Comparison of ENCODE assay signal across 22 cellular contexts in the genomic region with DNA sequence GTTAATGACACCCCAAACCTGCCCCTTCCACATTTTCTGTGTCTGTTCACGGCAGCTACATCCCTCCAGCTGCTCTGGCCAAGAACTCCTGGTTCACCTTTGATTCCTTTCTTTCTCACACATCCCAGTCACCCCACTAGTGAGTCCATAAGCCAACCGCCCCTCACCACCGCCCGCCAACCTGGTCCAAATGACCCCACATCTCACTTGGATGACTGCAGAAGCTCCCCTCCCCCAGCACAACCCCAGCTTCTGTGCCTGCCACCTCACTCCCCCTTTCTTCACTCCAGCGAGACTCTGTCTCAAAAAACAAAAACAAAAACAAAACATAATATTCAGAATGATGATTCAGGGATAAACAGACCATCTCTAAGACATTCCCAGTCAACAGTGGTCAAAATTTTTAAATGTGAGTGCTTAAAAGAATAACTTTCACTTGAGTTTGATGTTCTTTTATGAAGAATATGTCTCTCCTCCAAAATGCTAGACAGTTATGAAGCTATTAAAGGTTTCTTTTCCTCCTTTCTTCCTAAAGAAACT. TPM values are rescaled to one million over a fixed set of nuclear protein-coding genes. Genes with fewer than 3 reads are reported as not detected.
DNase-seq lines count a peak whose midpoint lies in the region; ATAC-seq, FAIRE-seq and TF ChIP-seq lines count a peak whose summit lies in the region.
"Had no signal": no experiment of that assay in that cellular context is flagged by ENCODE, and none has a peak within 500 bp of the region (broad histone marks: within the 10 kb centered on the region; RNA-seq: fewer than 3 reads in every experiment).

No MANE protein-coding gene starts in this region.

- TF ChIP-seq CTCF in A549 (IDR thresholded peaks at IDR 0.05), result no peak
- TF ChIP-seq CTCF in endothelial cell of umbilical vein (IDR thresholded peaks at IDR 0.05; ENCODE audit: extremely low read depth in 1 of 2, insufficient read depth in 1 of 2, low read depth in 1 of 2, low read length in 2 of 2), result no peak
- no peak for TF ChIP-seq CTCF in HepG2 (CRISPR knock-in tag; IDR thresholded peaks at IDR 0.05)

- TF ChIP-seq EP300 in A549 (IDR thresholded peaks at IDR 0.05) (no peak), HepG2 (IDR thresholded peaks at IDR 0.05; ENCODE audit: low read depth in 2 of 2, low read length in 2 of 2) (no peak), HepG2 (CRISPR knock-in tag; IDR thresholded peaks at IDR 0.05; ENCODE audit: borderline replicate concordance) (no peak)

- H3K9me3 ChIP-seq in A549, result no peaks in the 10 kb centered on the region
- H3K9me3 ChIP-seq in endothelial cell of umbilical vein (replicated peaks; ENCODE audit: control insufficient read depth, insufficient read depth, low read length), result no peaks in the 10 kb centered on the region
- H3K9me3 ChIP-seq in HepG2 (ENCODE audit: low read length), result no peaks in the 10 kb centered on the region
- H3K9me3 ChIP-seq: BLaER1, HAP-1 had no signal

- H4K20me1 ChIP-seq in endothelial cell of umbilical vein (replicated peaks; ENCODE audit: control insufficient read depth, extremely low read depth, insufficient read depth, low read length) (no peaks in the 10 kb centered on the region), HepG2 (ENCODE audit: insufficient read depth, low read length) (no peaks in the 10 kb centered on the region)

- H3K9me1 ChIP-seq in endothelial cell of umbilical vein (replicated peaks; ENCODE audit: control insufficient read depth, extremely low read depth, insufficient read depth, low read length), result no peaks in the 10 kb centered on the region

- H3K36me3 ChIP-seq in endothelial cell of umbilical vein (ENCODE audit: control insufficient read depth in 2 of 2, extremely low read depth in 1 of 2, insufficient read depth in 2 of 2, low read length in 2 of 2), result no peaks in the 10 kb centered on the region
- H3K36me3 ChIP-seq in HepG2 (replicated peaks in 1 of 2; ENCODE audit: control insufficient read depth in 1 of 2, insufficient read depth in 2 of 2, low read length in 2 of 2), result no peaks in the 10 kb centered on the region
- H3K36me3 ChIP-seq: BLaER1, HAP-1 had no signal

- CTCF ChIA-PET in A549 (lab: Yijun Ruan, JAX), result interaction anchor here (0.7 to 27.5 kb wide), 8 partner anchors 14 to 357 kb away, joined by 3 to 612 read pairs (median 4); no protein-coding TSS in a partner anchor
- CTCF ChIA-PET in endothelial cell of umbilical vein (lab: Charles Lee), result interaction anchor here (1.4 to 11.8 kb wide), 3 partner anchors 13 to 358 kb away, joined by 3 to 565 read pairs (median 485); no protein-coding TSS in a partner anchor
- CTCF ChIA-PET in HepG2 (lab: Yijun Ruan, JAX; ENCODE audit: low intra/inter-chr PET ratio, low total read pairs), result no interaction called here

- H3K4me3 Mint-ChIP-seq in effector memory CD8-positive, alpha-beta T cell, result no peak overlapping the region
- H3K4me3 Mint-ChIP-seq: CD8-positive, alpha-beta T cell had no signal

- H3K9ac ChIP-seq in endothelial cell of umbilical vein (replicated peaks; ENCODE audit: extremely low read depth, insufficient read depth, low read length) (no peak overlapping the region), HepG2 (ENCODE audit: insufficient read depth, low read depth, low read length) (no peak overlapping the region)
- H3K9ac ChIP-seq: BLaER1, GM23248 had no signal

- in situ Hi-C loops in HepG2 (cut with HindIII; ENCODE audit: extremely low pct_ligation_motif_present, low pct_unique_long_range_greater_than_20kb), result loop anchor here (5.0 kb wide), 1 partner anchor 40 kb away; no protein-coding TSS in a partner anchor

- ATAC-seq in A549 (no peak), HepG2 (no peak)
- no peak for ATAC-seq in effector memory CD8-positive, alpha-beta T cell (replicated peaks)
- ATAC-seq: CD8-positive, alpha-beta T cell had no signal

- H3K4me1 Mint-ChIP-seq in effector memory CD8-positive, alpha-beta T cell (ENCODE audit: low read depth in 2 of 2), result peaks cover 19 to 20% of the 10 kb centered on the region in 2 donors

- H3K9me3 Mint-ChIP-seq in effector memory CD8-positive, alpha-beta T cell, result no peaks in the 10 kb centered on the region
- H3K9me3 Mint-ChIP-seq: CD8-positive, alpha-beta T cell; IgD-negative memory B cell had no signal

- H3K27me3 Mint-ChIP-seq in effector memory CD8-positive, alpha-beta T cell, result peaks cover 68 to 89% of the 10 kb centered on the region in 2 donors

- intact Hi-C loops in endothelial cell of umbilical vein (cut with micrococcal nuclease), result no loop called here
- intact Hi-C loops in HepG2 (cut with micrococcal nuclease; ENCODE audit: unreplicated experiment), result no loop called here
- intact Hi-C loops in posterior vena cava (cut with DNase I), result loop anchor here in 1 of 2 donors (10.0 kb wide), 1 partner anchor 358 kb away; no protein-coding TSS in a partner anchor

- BruUV-seq in endothelial cell of umbilical vein (replicated peaks; lab: Mats Ljungman, UMichigan), result no TSS peak
- BruUV-seq in HepG2 (replicated peaks; lab: Mats Ljungman, UMichigan), result no TSS peak

- H2AFZ ChIP-seq in endothelial cell of umbilical vein (ENCODE audit: low read depth, low read length), result no peak overlapping the region
- H2AFZ ChIP-seq in HepG2 (ENCODE audit: low read length), result no peak overlapping the region
- H2AFZ ChIP-seq: GM23248 had no signal

- DNase-seq in A549 (ENCODE audit: low read depth in 1 of 2, low spot score in 1 of 2), result no peak
- no peak for DNase-seq in endothelial cell of umbilical vein (ENCODE audit: low read depth, low spot score)
- DNase-seq in HepG2 (ENCODE audit: low spot score), result no peak
- peak; percentile 57 for DNase-seq in posterior vena cava (ENCODE audit: low spot score)
- no peak for DNase-seq in KG1 (lab: John Stamatoyannopoulos, UW)
- DNase-seq in effector memory CD8-positive, alpha-beta T cell, result no peak
- no peak for DNase-seq in retina
- DNase-seq in dermis blood vessel endothelial cell, result no peak
- DNase-seq: CD8-positive, alpha-beta T cell; COR-L47; DMS 273 treated with DMSO at 0.1 percent for 48 hours; DMS53; DND-41; EL; GM23248 had no signal

- POLR2A ChIA-PET in A549 (lab: Yijun Ruan, JAX) (no interaction called here), endothelial cell of umbilical vein (lab: Charles Lee) (no interaction called here), HepG2 (lab: Yijun Ruan, JAX) (no interaction called here)

- dilution Hi-C loops in endothelial cell of umbilical vein (cut with MboI; ENCODE audit: extremely low pct_ligation_motif_present, low sequenced_read_pairs), result no loop called here

- 81% methylated on average over 5 of the region's 5 CpGs for WGBS in A549 (ENCODE audit: missing lambda C conversion rate)
- 61% methylated on average over 5 of the region's 5 CpGs for WGBS in HepG2 (ENCODE audit: low lambda C conversion rate)

- H3K79me2 ChIP-seq in endothelial cell of umbilical vein (ENCODE audit: control insufficient read depth, insufficient read depth, low read length) (no peaks in the 10 kb centered on the region), HepG2 (ENCODE audit: insufficient read depth, low read length) (no peaks in the 10 kb centered on the region)

- FAIRE-seq in A549 (lab: Jason Lieb, UNC) (no peak), endothelial cell of umbilical vein (lab: Jason Lieb, UNC) (no peak), HepG2 (lab: Jason Lieb, UNC) (no peak)
- FAIRE-seq: GM12891 had no signal

- H3K27ac ChIP-seq in A549 (no peak overlapping the region), endothelial cell of umbilical vein (ENCODE audit: insufficient read depth, low read depth, low read length) (no peak overlapping the region), HepG2 (ENCODE audit: extremely low read length, insufficient read depth, low read length) (no peak overlapping the region)
- H3K27ac ChIP-seq: 22Rv1, BLaER1, GM23248 had no signal

- peaks cover 13% of the 10 kb centered on the region for H3K36me3 Mint-ChIP-seq in effector memory CD8-positive, alpha-beta T cell (ENCODE audit: insufficient read depth)
- H3K36me3 Mint-ChIP-seq: CD8-positive, alpha-beta T cell; IgD-negative memory B cell had no signal

- H3K27ac Mint-ChIP-seq in effector memory CD8-positive, alpha-beta T cell, result no peak overlapping the region
- H3K27ac Mint-ChIP-seq: CD8-positive, alpha-beta T cell had no signal

- TF ChIP-seq RAD21 in A549 (conservative IDR thresholded peaks at IDR 0.05 in 1 of 2, IDR thresholded peaks at IDR 0.05 in 1 of 2), result no peak
- TF ChIP-seq RAD21 in HepG2 (CRISPR knock-in tag; IDR thresholded peaks at IDR 0.05), result no peak

- peaks cover 7% of the 10 kb centered on the region; the same call in 1 of the 3 replicates for H3K4me1 ChIP-seq in A549
- no peaks in the 10 kb centered on the region for H3K4me1 ChIP-seq in endothelial cell of umbilical vein (ENCODE audit: control insufficient read depth, extremely low read depth, insufficient read depth, low read length)
- peaks cover 21% of the 10 kb centered on the region for H3K4me1 ChIP-seq in HepG2 (ENCODE audit: insufficient read depth, low read length)
- H3K4me1 ChIP-seq: HAP-1 had no signal

- H3K4me2 ChIP-seq in A549, result no peak overlapping the region
- no peak overlapping the region for H3K4me2 ChIP-seq in endothelial cell of umbilical vein (ENCODE audit: insufficient read depth, low read length)
- no peak overlapping the region for H3K4me2 ChIP-seq in HepG2 (ENCODE audit: low read depth, low read length)
- H3K4me2 ChIP-seq: BLaER1 had no signal

- H3K27me3 ChIP-seq in endothelial cell of umbilical vein (ENCODE audit: control insufficient read depth in 2 of 2, insufficient read depth in 2 of 2, low read length in 2 of 2) (peaks cover 36 to 41% of the 10 kb centered on the region in 2 experiments), HepG2 (ENCODE audit: control insufficient read depth in 1 of 2, insufficient read depth in 2 of 2, low read length in 2 of 2) (peaks cover 13 to 76% of the 10 kb centered on the region in 2 experiments; a peak in 4 of 5 replicates)

- no peak overlapping the region for H3K4me3 ChIP-seq in A549
- H3K4me3 ChIP-seq in endothelial cell of umbilical vein (replicated peaks in 1 of 3; ENCODE audit: insufficient read depth in 1 of 3, low read depth in 1 of 3, low read length in 3 of 3), result no peak overlapping the region
- H3K4me3 ChIP-seq in HepG2 (replicated peaks in 1 of 3; ENCODE audit: insufficient read depth in 1 of 3, low read depth in 2 of 3, low read length in 3 of 3), result no peak overlapping the region
- H3K4me3 ChIP-seq: BLaER1, GM23248, HAP-1 had no signal

- TF ChIP-seq POLR2A in A549 (IDR thresholded peaks at IDR 0.05; ENCODE audit: low read length), result no peak
- no peak for TF ChIP-seq POLR2A in endothelial cell of umbilical vein (IDR thresholded peaks at IDR 0.05; ENCODE audit: low read depth, low read length)
- TF ChIP-seq POLR2A in HepG2 (IDR thresholded peaks at IDR 0.05; ENCODE audit: insufficient read depth in 1 of 2, low read depth in 2 of 2, low read length in 2 of 2), result no peak

RNA-seq across cellular contexts. Expression of a gene that starts 3.2 kb away (rescaled TPM):
- polyA plus RNA-seq in A549 (2011; rRNA removed) (0.53 and 0.68 TPM in 2 replicates), A549 (2017; fragmentation: RNase III; extraction: RNeasy Plus Mini Kit Qiagen cat#74134 plus additional on column Dnase treatment) (0.64 to 1.2 TPM (median 1.1 TPM) in 3 replicates), endothelial cell of umbilical vein (0.03 TPM in 1 of 2 replicates, not detected in the other), HepG2 (2011; rRNA removed) (0.04 TPM in 2 replicates)
- polyA plus RNA-seq in A549 (2012; cell fraction: cytosol; rRNA removed), result 0.41 and 0.87 TPM in 2 replicates
- polyA plus RNA-seq in A549 (2012; cell fraction: nucleus; rRNA removed), result 0.48 and 0.71 TPM in 2 replicates
- 0.17 and 1.2 TPM in 2 replicates for polyA minus RNA-seq in A549 (2011; rRNA and poly(A)+ RNA removed)
- total RNA-seq in endothelial cell of umbilical vein (0.25 TPM in 1 of 2 replicates, not detected in the other), HepG2 (2016; rRNA removed; fragmentation: Illumina TruSeq; extraction: Trizol) (not detected in 2 replicates), posterior vena cava (1 to 10 TPM; 3.0 to 9.1 TPM), dermis blood vessel endothelial cell (0.74 and 1.2 TPM in 2 replicates)
- polyA plus RNA-seq in endothelial cell of umbilical vein (2011; cell fraction: cytosol; rRNA removed), result 0.01 and 0.03 TPM in 2 replicates
- 0.04 TPM in 1 of 2 replicates, not detected in the other for polyA plus RNA-seq in endothelial cell of umbilical vein (2011; cell fraction: nucleus; rRNA removed)
- 0.08 TPM in 1 of 2 replicates, not detected in the other for polyA plus RNA-seq in endothelial cell of umbilical vein (2012)
- not detected in 2 replicates for polyA minus RNA-seq in endothelial cell of umbilical vein
- not detected for polyA minus RNA-seq in endothelial cell of umbilical vein (2011; cell fraction: cytosol; rRNA and poly(A)+ RNA removed)
- polyA minus RNA-seq in endothelial cell of umbilical vein (2011; cell fraction: nucleus; rRNA and poly(A)+ RNA removed), result not detected in 2 replicates
- total RNA-seq in HepG2 (2016; cell fraction: cytosol; rRNA removed; fragmentation: Illumina TruSeq; extraction: Trizol; ENCODE audit: low read depth), result 0.09 TPM in 1 of 2 replicates, not detected in the other
- not detected in 2 replicates for total RNA-seq in HepG2 (2016; cell fraction: insoluble cytoplasmic fraction; rRNA removed; fragmentation: Illumina TruSeq; extraction: Trizol)
- total RNA-seq in HepG2 (2016; cell fraction: membrane; rRNA removed; fragmentation: Illumina TruSeq; extraction: Trizol), result 0.14 TPM in 1 of 2 replicates, not detected in the other
- total RNA-seq in HepG2 (2016; cell fraction: nucleus; rRNA removed; fragmentation: Illumina TruSeq; extraction: Trizol), result not detected in 2 replicates
- 0.04 and 0.12 TPM in 2 replicates for polyA plus RNA-seq in HepG2 (2011; cell fraction: cytosol; rRNA removed)
- polyA plus RNA-seq in HepG2 (2011; cell fraction: nucleus; rRNA removed), result 0.03 TPM in 1 of 2 replicates, not detected in the other
- 0.13 TPM in 1 of 2 replicates, not detected in the other for polyA plus RNA-seq in HepG2 (2012)
- not detected in 2 replicates for polyA plus RNA-seq in HepG2 (2016; cell fraction: cytosol; fragmentation: Illumina TruSeq; extraction: Trizol; ENCODE audit: low read depth)
- polyA plus RNA-seq in HepG2 (2016; cell fraction: insoluble cytoplasmic fraction; fragmentation: Illumina TruSeq; extraction: Trizol; ENCODE audit: low read depth), result not detected in 2 replicates
- not detected in 2 replicates for polyA plus RNA-seq in HepG2 (2016; cell fraction: membrane; fragmentation: Illumina TruSeq; extraction: Trizol; ENCODE audit: low read depth)
- polyA plus RNA-seq in HepG2 (2016; cell fraction: nucleus; fragmentation: Illumina TruSeq; extraction: Trizol; ENCODE audit: insufficient read depth, low read depth), result not detected in 2 replicates
- polyA minus RNA-seq in HepG2 (2011; rRNA and poly(A)+ RNA removed; ENCODE audit: low replicate concordance), result 0.16 TPM in 1 of 2 replicates, not detected in the other
- not detected in 2 replicates for polyA minus RNA-seq in HepG2 (2011; cell fraction: cytosol; rRNA and poly(A)+ RNA removed)
- polyA minus RNA-seq in HepG2 (2011; cell fraction: nucleus; rRNA and poly(A)+ RNA removed), result not detected in 2 replicates
- total RNA-seq: A673; CD8-positive, alpha-beta T cell; HT-29 had no signal
- polyA plus RNA-seq: IgD-negative memory B cell had no signal

RNA-seq across cellular contexts. Expression of a gene that starts 33.7 kb away (rescaled TPM):
- polyA plus RNA-seq in A549 (2011; rRNA removed) (8.2 and 10.0 TPM in 2 replicates), A549 (2017; fragmentation: RNase III; extraction: RNeasy Plus Mini Kit Qiagen cat#74134 plus additional on column Dnase treatment) (2.4 to 3.0 TPM (median 2.8 TPM) in 3 replicates), endothelial cell of umbilical vein (10.2 and 10.5 TPM in 2 replicates), HepG2 (2011; rRNA removed) (11.8 and 16.9 TPM in 2 replicates)
- 6.4 and 7.0 TPM in 2 replicates for polyA plus RNA-seq in A549 (2012; cell fraction: cytosol; rRNA removed)
- polyA plus RNA-seq in A549 (2012; cell fraction: nucleus; rRNA removed), result 7.4 and 8.3 TPM in 2 replicates
- 13.2 and 22.4 TPM in 2 replicates for polyA minus RNA-seq in A549 (2011; rRNA and poly(A)+ RNA removed)
- total RNA-seq in endothelial cell of umbilical vein (11.0 and 11.3 TPM in 2 replicates), HepG2 (2016; rRNA removed; fragmentation: Illumina TruSeq; extraction: Trizol) (2.5 and 3.1 TPM in 2 replicates), posterior vena cava (10 to 100 TPM; 25.0 to 55.4 TPM), dermis blood vessel endothelial cell (7.6 and 11.6 TPM in 2 replicates)
- polyA plus RNA-seq in endothelial cell of umbilical vein (2011; cell fraction: cytosol; rRNA removed), result 8.7 and 9.3 TPM in 2 replicates
- polyA plus RNA-seq in endothelial cell of umbilical vein (2011; cell fraction: nucleus; rRNA removed), result 11.0 and 12.5 TPM in 2 replicates
- polyA plus RNA-seq in endothelial cell of umbilical vein (2012), result 4.2 and 5.3 TPM in 2 replicates
- 22.9 and 28.0 TPM in 2 replicates for polyA minus RNA-seq in endothelial cell of umbilical vein
- polyA minus RNA-seq in endothelial cell of umbilical vein (2011; cell fraction: cytosol; rRNA and poly(A)+ RNA removed), result 23.4 TPM
- 8.2 and 10.0 TPM in 2 replicates for polyA minus RNA-seq in endothelial cell of umbilical vein (2011; cell fraction: nucleus; rRNA and poly(A)+ RNA removed)
- 0.53 and 0.71 TPM in 2 replicates for total RNA-seq in HepG2 (2016; cell fraction: cytosol; rRNA removed; fragmentation: Illumina TruSeq; extraction: Trizol; ENCODE audit: low read depth)
- total RNA-seq in HepG2 (2016; cell fraction: insoluble cytoplasmic fraction; rRNA removed; fragmentation: Illumina TruSeq; extraction: Trizol), result 2.6 and 2.9 TPM in 2 replicates
- total RNA-seq in HepG2 (2016; cell fraction: membrane; rRNA removed; fragmentation: Illumina TruSeq; extraction: Trizol), result 3.0 and 3.1 TPM in 2 replicates
- 2.7 and 3.1 TPM in 2 replicates for total RNA-seq in HepG2 (2016; cell fraction: nucleus; rRNA removed; fragmentation: Illumina TruSeq; extraction: Trizol)
- 5.0 and 9.2 TPM in 2 replicates for polyA plus RNA-seq in HepG2 (2011; cell fraction: cytosol; rRNA removed)
- 5.8 and 9.5 TPM in 2 replicates for polyA plus RNA-seq in HepG2 (2011; cell fraction: nucleus; rRNA removed)
- polyA plus RNA-seq in HepG2 (2012), result 8.7 and 11.2 TPM in 2 replicates
- 0.48 and 0.57 TPM in 2 replicates for polyA plus RNA-seq in HepG2 (2016; cell fraction: cytosol; fragmentation: Illumina TruSeq; extraction: Trizol; ENCODE audit: low read depth)
- 2.9 and 3.2 TPM in 2 replicates for polyA plus RNA-seq in HepG2 (2016; cell fraction: insoluble cytoplasmic fraction; fragmentation: Illumina TruSeq; extraction: Trizol; ENCODE audit: low read depth)
- 1.8 and 2.0 TPM in 2 replicates for polyA plus RNA-seq in HepG2 (2016; cell fraction: membrane; fragmentation: Illumina TruSeq; extraction: Trizol; ENCODE audit: low read depth)
- polyA plus RNA-seq in HepG2 (2016; cell fraction: nucleus; fragmentation: Illumina TruSeq; extraction: Trizol; ENCODE audit: insufficient read depth, low read depth), result 4.8 and 5.6 TPM in 2 replicates
- polyA minus RNA-seq in HepG2 (2011; rRNA and poly(A)+ RNA removed; ENCODE audit: low replicate concordance), result 22.9 and 78.5 TPM in 2 replicates
- 5.3 and 10.4 TPM in 2 replicates for polyA minus RNA-seq in HepG2 (2011; cell fraction: cytosol; rRNA and poly(A)+ RNA removed)
- 7.1 and 10.8 TPM in 2 replicates for polyA minus RNA-seq in HepG2 (2011; cell fraction: nucleus; rRNA and poly(A)+ RNA removed)

RNA-seq across cellular contexts. Expression of a gene that starts 45.5 kb away (rescaled TPM):
- polyA plus RNA-seq in A549 (2011; rRNA removed) (65.1 and 84.4 TPM in 2 replicates), A549 (2017; fragmentation: RNase III; extraction: RNeasy Plus Mini Kit Qiagen cat#74134 plus additional on column Dnase treatment) (111 to 150 TPM (median 121 TPM) in 3 replicates), endothelial cell of umbilical vein (40.9 and 58.0 TPM in 2 replicates), HepG2 (2011; rRNA removed) (15.2 and 31.3 TPM in 2 replicates)
- 199 and 238 TPM in 2 replicates for polyA plus RNA-seq in A549 (2012; cell fraction: cytosol; rRNA removed)
- 130 and 275 TPM in 2 replicates for polyA plus RNA-seq in A549 (2012; cell fraction: nucleus; rRNA removed)
- 37.3 and 46.5 TPM in 2 replicates for polyA minus RNA-seq in A549 (2011; rRNA and poly(A)+ RNA removed)
- total RNA-seq in endothelial cell of umbilical vein (220 and 246 TPM in 2 replicates), HepG2 (2016; rRNA removed; fragmentation: Illumina TruSeq; extraction: Trizol) (150 and 191 TPM in 2 replicates), posterior vena cava (1 to 10 TPM in 1 of 2 donors, under 1 TPM in 1; 0.67 to 1.5 TPM), dermis blood vessel endothelial cell (19.9 and 90.8 TPM in 2 replicates)
- 64.3 and 82.1 TPM in 2 replicates for polyA plus RNA-seq in endothelial cell of umbilical vein (2011; cell fraction: cytosol; rRNA removed)
- polyA plus RNA-seq in endothelial cell of umbilical vein (2011; cell fraction: nucleus; rRNA removed), result 66.4 and 74.8 TPM in 2 replicates
- polyA plus RNA-seq in endothelial cell of umbilical vein (2012), result 94.1 and 188 TPM in 2 replicates
- polyA minus RNA-seq in endothelial cell of umbilical vein, result 65.3 and 69.9 TPM in 2 replicates
- 124 TPM for polyA minus RNA-seq in endothelial cell of umbilical vein (2011; cell fraction: cytosol; rRNA and poly(A)+ RNA removed)
- 65.7 and 66.2 TPM in 2 replicates for polyA minus RNA-seq in endothelial cell of umbilical vein (2011; cell fraction: nucleus; rRNA and poly(A)+ RNA removed)
- total RNA-seq in HepG2 (2016; cell fraction: cytosol; rRNA removed; fragmentation: Illumina TruSeq; extraction: Trizol; ENCODE audit: low read depth), result 37.8 and 48.5 TPM in 2 replicates
- 147 and 157 TPM in 2 replicates for total RNA-seq in HepG2 (2016; cell fraction: insoluble cytoplasmic fraction; rRNA removed; fragmentation: Illumina TruSeq; extraction: Trizol)
- total RNA-seq in HepG2 (2016; cell fraction: membrane; rRNA removed; fragmentation: Illumina TruSeq; extraction: Trizol), result 80.6 and 88.9 TPM in 2 replicates
- total RNA-seq in HepG2 (2016; cell fraction: nucleus; rRNA removed; fragmentation: Illumina TruSeq; extraction: Trizol), result 128 and 140 TPM in 2 replicates
- 16.4 and 33.9 TPM in 2 replicates for polyA plus RNA-seq in HepG2 (2011; cell fraction: cytosol; rRNA removed)
- polyA plus RNA-seq in HepG2 (2011; cell fraction: nucleus; rRNA removed), result 56.9 and 85.9 TPM in 2 replicates
- polyA plus RNA-seq in HepG2 (2012), result 28.1 and 60.7 TPM in 2 replicates
- polyA plus RNA-seq in HepG2 (2016; cell fraction: cytosol; fragmentation: Illumina TruSeq; extraction: Trizol; ENCODE audit: low read depth), result 43.8 and 46.7 TPM in 2 replicates
- polyA plus RNA-seq in HepG2 (2016; cell fraction: insoluble cytoplasmic fraction; fragmentation: Illumina TruSeq; extraction: Trizol; ENCODE audit: low read depth), result 194 and 228 TPM in 2 replicates
- 51.9 and 53.7 TPM in 2 replicates for polyA plus RNA-seq in HepG2 (2016; cell fraction: membrane; fragmentation: Illumina TruSeq; extraction: Trizol; ENCODE audit: low read depth)
- polyA plus RNA-seq in HepG2 (2016; cell fraction: nucleus; fragmentation: Illumina TruSeq; extraction: Trizol; ENCODE audit: insufficient read depth, low read depth), result 138 and 141 TPM in 2 replicates
- 59.0 and 93.0 TPM in 2 replicates for polyA minus RNA-seq in HepG2 (2011; rRNA and poly(A)+ RNA removed; ENCODE audit: low replicate concordance)
- 42.2 and 50.2 TPM in 2 replicates for polyA minus RNA-seq in HepG2 (2011; cell fraction: cytosol; rRNA and poly(A)+ RNA removed)
- 47.4 and 63.0 TPM in 2 replicates for polyA minus RNA-seq in HepG2 (2011; cell fraction: nucleus; rRNA and poly(A)+ RNA removed)
